Comparison of ENCODE assay signal across 20 cellular contexts in genomic region chr15:69232144-69232543, GRCh38.
DNase-seq lines count a peak whose midpoint lies in the region; ATAC-seq and TF ChIP-seq lines count a peak whose summit lies in the region.
"Had no signal": no experiment of that assay in that cellular context is flagged by ENCODE, and none has a peak within 500 bp of the region (broad histone marks: within the 10 kb centered on the region; RNA-seq: fewer than 3 reads in every experiment).

No MANE protein-coding gene starts in this region.

- no peak for ATAC-seq in IMR-90 (ENCODE audit: low read depth)
- no peak for ATAC-seq in GM18870 (IDR thresholded peaks at IDR 0.05; ENCODE audit: unreplicated experiment)
- ATAC-seq in GM21515 (IDR thresholded peaks at IDR 0.05; ENCODE audit: unreplicated experiment), result no peak
- ATAC-seq: K562, left cardiac atrium, natural killer cell, pancreas had no signal

- H3K27ac ChIP-seq in IMR-90 (ENCODE audit: insufficient read depth, low read length), result no peak overlapping the region
- H3K27ac ChIP-seq: colonic mucosa, pancreas, upper lobe of left lung had no signal

- CTCF ChIA-PET in IMR-90 (lab: Yijun Ruan, JAX), result no interaction called here

- no peak overlapping the region for H4K91ac ChIP-seq in IMR-90 (ENCODE audit: insufficient read depth, low read depth, low read length)

- H3K4me1 ChIP-seq in IMR-90 (ENCODE audit: control insufficient read depth, insufficient read depth, low read length), result no peaks in the 10 kb centered on the region
- H3K4me1 ChIP-seq: colonic mucosa, pancreas, upper lobe of left lung had no signal

- no peaks in the 10 kb centered on the region for H3K79me1 ChIP-seq in IMR-90 (ENCODE audit: low read depth in 1 of 2, low read length in 2 of 2)

- H3K14ac ChIP-seq in IMR-90 (replicated peaks; ENCODE audit: low read depth, low read length), result no peak overlapping the region

- H4K20me1 ChIP-seq in IMR-90 (ENCODE audit: insufficient read depth, low read length), result no peaks in the 10 kb centered on the region

- no peaks in the 10 kb centered on the region for H3K9me1 ChIP-seq in IMR-90 (ENCODE audit: insufficient read depth, low read length)

- TF ChIP-seq CTCF in IMR-90 (conservative IDR thresholded peaks at IDR 0.05; ENCODE audit: low read depth, low read length) (no peak), foreskin fibroblast (IDR thresholded peaks at IDR 0.05; ENCODE audit: low read depth, low read length) (no peak)

- no peak overlapping the region for H2BK20ac ChIP-seq in IMR-90 (ENCODE audit: low read depth, low read length)

- H2AK5ac ChIP-seq in IMR-90 (ENCODE audit: low read depth, low read length), result no peak overlapping the region

- dilution Hi-C loops in IMR-90 (cut with HindIII; ENCODE audit: low sequenced_read_pairs, unreplicated experiment), result no loop called here

- no peak overlapping the region for H3K18ac ChIP-seq in IMR-90 (ENCODE audit: low read depth, low read length)

- H3K9me3 ChIP-seq in IMR-90 (ENCODE audit: control insufficient read depth, insufficient read depth, low read length), result no peaks in the 10 kb centered on the region
- H3K9me3 ChIP-seq: colonic mucosa, pancreas, upper lobe of left lung had no signal

- in situ Hi-C loops in IMR-90 (cut with MboI; ENCODE audit: low sequenced_read_pairs), result no loop called here

- H3K4me2 ChIP-seq in IMR-90 (ENCODE audit: low read depth, low read length), result no peak overlapping the region

- POLR2A ChIA-PET in IMR-90 (lab: Charles Lee; ENCODE audit: unreplicated experiment), result no interaction called here

- H3K4me3 ChIP-seq in IMR-90 (ENCODE audit: insufficient read depth, low read depth, low read length) (no peak overlapping the region), foreskin fibroblast (ENCODE audit: low read depth in 1 of 2, low read length in 2 of 2) (no peak overlapping the region)
- H3K4me3 ChIP-seq: colonic mucosa, K562, pancreas, upper lobe of left lung had no signal

- no peak overlapping the region for H3K9ac ChIP-seq in IMR-90 (ENCODE audit: low read depth, low read length)

- no peaks in the 10 kb centered on the region for H3K36me3 ChIP-seq in IMR-90 (ENCODE audit: control insufficient read depth, insufficient read depth, low read length)
- H3K36me3 ChIP-seq: colonic mucosa, pancreas had no signal

- H2BK120ac ChIP-seq in IMR-90 (ENCODE audit: low read depth, low read length), result no peak overlapping the region

- H2AK9ac ChIP-seq in IMR-90 (replicated peaks; ENCODE audit: low read depth, low read length, poor library complexity), result no peak overlapping the region

- no peak overlapping the region for H2BK5ac ChIP-seq in IMR-90 (ENCODE audit: low read depth, low read length, poor library complexity, severe bottlenecking)

- no TSS peak for BruUV-seq in IMR-90 (replicated peaks; lab: Mats Ljungman, UMichigan)

- no peak overlapping the region for H3K23ac ChIP-seq in IMR-90 (ENCODE audit: low read depth, low read length)

- TF ChIP-seq RAD21 in IMR-90 (IDR thresholded peaks at IDR 0.05; ENCODE audit: low read length), result no peak

- H3K27me3 ChIP-seq in IMR-90 (ENCODE audit: control insufficient read depth, insufficient read depth, low read length), result no peaks in the 10 kb centered on the region
- H3K27me3 ChIP-seq: colonic mucosa, pancreas, upper lobe of left lung had no signal

- no peak overlapping the region for H3K4ac ChIP-seq in IMR-90 (ENCODE audit: low read depth, low read length)

- H4K5ac ChIP-seq in IMR-90 (ENCODE audit: low read depth, low read length), result no peak overlapping the region

- H4K8ac ChIP-seq in IMR-90 (ENCODE audit: low read depth in 2 of 2, low read length in 2 of 2), result no peak overlapping the region

- H3K56ac ChIP-seq in IMR-90 (ENCODE audit: extremely low read depth, insufficient read depth, low read length), result no peak overlapping the region

- intact Hi-C loops in IMR-90 (cut with micrococcal nuclease), result no loop called here

- no CpG with 5 or more reads among the region's 4 CpGs for WGBS in IMR-90 (ENCODE audit: extremely low coverage in 2 of 2, insufficient read length in 1 of 2), 2 experiments

- H2AFZ ChIP-seq in IMR-90 (replicated peaks; ENCODE audit: low read length, poor library complexity), result no peak overlapping the region

- no peak for TF ChIP-seq POLR2A in IMR-90 (IDR thresholded peaks at IDR 0.05; ENCODE audit: low read depth, low read length)

- no peak overlapping the region for H2BK15ac ChIP-seq in IMR-90 (ENCODE audit: low read depth, low read length)

- peak; percentile 39 for DNase-seq in ELR (ENCODE audit: low read depth)
- peak; percentile 7 for DNase-seq in IMR-90
- peak; percentile 66 for DNase-seq in amniotic epithelial cell (ENCODE audit: low read depth)
- DNase-seq in foreskin fibroblast, result peak; percentile 20 to 61
- no peak for DNase-seq in Ammon's horn (ENCODE audit: low spot score)
- no peak for DNase-seq in stimulated activated CD8-positive, alpha-beta memory T cell treated with anti-CD3 and anti-CD28 coated beads, Interleukin-4, amount 100 ng/mL, for 48 hours
- DNase-seq: activated CD4-positive, alpha-beta memory T cell treated with anti-CD3 and anti-CD28 coated beads, Interleukin-2, amount 10 ng/mL, durations not matched to agents 7 days and 5 days; colonic mucosa; H7; left cardiac atrium; natural killer cell; NCI-H1092 treated with DMSO at 0.1 percent for 48 hours; NCI-H2107; NCI-H526; pancreas; stimulated activated CD4-positive, alpha-beta T cell treated with anti-CD3 and anti-CD28 coated beads, Interleukin-4, amount 100 ng/mL, for 1 hour; upper lobe of left lung had no signal

TF ChIP-seq in IMR-90, 13 proteins besides CTCF, POLR2A, EP300 and RAD21:
- no peak for TF ChIP-seq CHD1 (IDR thresholded peaks at IDR 0.05; ENCODE audit: low read depth, low read length)
- no peak for TF ChIP-seq SMC3 (IDR thresholded peaks at IDR 0.05; ENCODE audit: low read depth, low read length)
- no peak for TF ChIP-seq MXI1 (IDR thresholded peaks at IDR 0.05; ENCODE audit: borderline replicate concordance, low read depth, low read length)
- peak; percentile 60 for TF ChIP-seq CEBPB (IDR thresholded peaks at IDR 0.05; ENCODE audit: low read depth, low read length)
- no peak for TF ChIP-seq MAFK (IDR thresholded peaks at IDR 0.05; ENCODE audit: low read depth, low read length)
TF ChIP-seq in IMR-90: peak in this region for 1.

Comparison
In these comparisons a context has a peak if more than half of its experiments do, and no peak if none do; other contexts are left out.
1. DNase-seq: peak in ELR (single experiment), IMR-90 (single experiment), amniotic epithelial cell (single experiment) and foreskin fibroblast (2 of 2); none in Ammon's horn (single experiment) and stimulated activated CD8-positive, alpha-beta memory T cell treated with anti-CD3 and anti-CD28 coated beads, Interleukin-4, amount 100 ng/mL, for 48 hours (single experiment).